Comparison of ENCODE assay signal across 8 cellular contexts in genomic region chr9:124040935-124041816, GRCh38. TPM values are rescaled to one million over a fixed set of nuclear protein-coding genes. Genes with fewer than 3 reads are reported as not detected.
A peak's percentile ranks its signal among the peaks of the same experiment; 100 is the strongest.
DNase-seq lines count a peak whose midpoint lies in the region; ATAC-seq and TF ChIP-seq lines count a peak whose summit lies in the region.

No MANE protein-coding gene starts in this region.

- CTCF ChIA-PET in SK-N-SH (lab: Yijun Ruan, JAX) = interaction anchor here (0.6 to 5.6 kb wide), 67 partner anchors 10 to 663 kb away, joined by 3 to 89 read pairs (median 4); partner anchors contain the start of gene LHX2
- CTCF ChIA-PET in mammary epithelial cell (lab: Charles Lee; ENCODE audit: low non-redundant PET) = interaction anchor here (0.6 to 0.7 kb wide), 2 partner anchors 60 to 377 kb away, joined by 3 read pairs; no protein-coding TSS in a partner anchor

- DNase-seq in AG08396 (ENCODE audit: low spot score) (peak; percentile 85), GM20000 (ENCODE audit: low spot score) (peak; percentile 91), SK-N-SH (peak; percentile 93), mammary epithelial cell (no peak), left lobe of liver (ENCODE audit: low spot score) (peak; percentile 69), cortex of kidney (lab: John Stamatoyannopoulos, UW) (no peak), NCI-H2029 (lab: John Stamatoyannopoulos, UW) (no peak)
- peak; percentile 6 to 7 for DNase-seq in stimulated activated CD8-positive, alpha-beta memory T cell treated with anti-CD3 and anti-CD28 coated beads, Interleukin-2, amount 100 ng/mL, for 1 hour (ENCODE audit: low read depth in 2 of 2)

- H2AFZ ChIP-seq in SK-N-SH (ENCODE audit: low read depth) (peak overlapping the region; percentile 46; the same call in 1 of the 2 replicates), mammary epithelial cell (ENCODE audit: low read depth, low read length) (peak overlapping the region; percentile 70)

- H3K4me2 ChIP-seq in SK-N-SH (peak overlapping the region; percentile 80), mammary epithelial cell (ENCODE audit: insufficient read depth, low read depth, low read length) (peak overlapping the region; percentile 92)

- no peak overlapping the region for H3K27ac ChIP-seq in SK-N-SH (ENCODE audit: low read depth in 2 of 2, low read length in 1 of 2)
- no peak overlapping the region for H3K27ac ChIP-seq in mammary epithelial cell (ENCODE audit: insufficient read depth, low read depth, low read length)

- H3K9ac ChIP-seq in SK-N-SH (no peak overlapping the region), mammary epithelial cell (ENCODE audit: insufficient read depth, low read length) (no peak overlapping the region)

- no peaks in the 10 kb centered on the region for H3F3A ChIP-seq in SK-N-SH (replicated peaks; ENCODE audit: insufficient read depth)

- BruUV-seq in mammary epithelial cell (replicated peaks; lab: Mats Ljungman, UMichigan) = no TSS peak

- in situ Hi-C loops in mammary epithelial cell (cut with MboI; ENCODE audit: low sequenced_read_pairs in 2 of 2) = loop anchor here (25.0 kb wide), 1 partner anchor 504 kb away; no protein-coding TSS in a partner anchor

- POLR2A ChIA-PET in SK-N-SH (lab: Yijun Ruan, JAX) = no interaction called here

- peak; percentile 64 for TF ChIP-seq RAD21 in SK-N-SH (IDR thresholded peaks at IDR 0.05; ENCODE audit: low read length)

- H3K27me3 ChIP-seq in SK-N-SH (ENCODE audit: insufficient read depth) (peaks cover 34% of the 10 kb centered on the region; the same call in 1 of the 2 replicates), mammary epithelial cell (ENCODE audit: insufficient read depth, low read length) (peaks cover 12% of the 10 kb centered on the region)

- TF ChIP-seq CTCF in GM20000 (IDR thresholded peaks at IDR 0.05; ENCODE audit: extremely low read depth, missing control alignments) (peak; percentile 85), SK-N-SH (IDR thresholded peaks at IDR 0.05) (peak; percentile 93), mammary epithelial cell (conservative IDR thresholded peaks at IDR 0.05 in 1 of 2, IDR thresholded peaks at IDR 0.05 in 1 of 2; ENCODE audit: extremely low read depth in 1 of 2, insufficient read depth in 1 of 2, low read depth in 1 of 2, low read length in 2 of 2) (peak; percentile 61 to 91)

- intact Hi-C loops in mammary epithelial cell (cut with micrococcal nuclease) = loop anchor here (1.0 to 5.0 kb wide), 4 partner anchors 12 to 639 kb away; no protein-coding TSS in a partner anchor

- no peaks in the 10 kb centered on the region for H3K9me2 ChIP-seq in SK-N-SH

- TF ChIP-seq EP300 in SK-N-SH (IDR thresholded peaks at IDR 0.05; ENCODE audit: borderline replicate concordance in 1 of 2, low read depth in 1 of 2, low read length in 1 of 2) = no peak

- no peaks in the 10 kb centered on the region for H4K20me1 ChIP-seq in SK-N-SH (ENCODE audit: insufficient read depth)
- no peaks in the 10 kb centered on the region for H4K20me1 ChIP-seq in mammary epithelial cell (ENCODE audit: insufficient read depth, low read length)

- peak; percentile 92 for ATAC-seq in left lobe of liver

- H3K4me3 ChIP-seq in SK-N-SH (ENCODE audit: low read depth in 2 of 2, low read length in 1 of 2) = peak overlapping the region; percentile 39 to 62
- peak overlapping the region; percentile 28 to 45 (median 35) for H3K4me3 ChIP-seq in mammary epithelial cell (replicated peaks in 1 of 3; ENCODE audit: insufficient read depth in 1 of 3, low read depth in 2 of 3, low read length in 3 of 3)

- peaks cover 0 to 10% of the 10 kb centered on the region in 2 experiments; a peak in 1 of 4 replicates for H3K4me1 ChIP-seq in SK-N-SH (ENCODE audit: control insufficient read depth in 1 of 2, insufficient read depth in 2 of 2, low read depth in 1 of 2, low read length in 1 of 2)
- peaks cover 7% of the 10 kb centered on the region for H3K4me1 ChIP-seq in mammary epithelial cell (ENCODE audit: insufficient read depth, low read length)

- H3K79me2 ChIP-seq in SK-N-SH (ENCODE audit: insufficient read depth) (no peaks in the 10 kb centered on the region), mammary epithelial cell (ENCODE audit: insufficient read depth, low read length) (no peaks in the 10 kb centered on the region)

- dilution Hi-C loops in mammary epithelial cell (cut with HindIII; ENCODE audit: low sequenced_read_pairs) = no loop called here

- 32% methylated on average over 8 of the region's 55 CpGs for WGBS in SK-N-SH (ENCODE audit: low lambda C conversion rate)
- 21% methylated on average over 10 of the region's 55 CpGs for WGBS in mammary epithelial cell (ENCODE audit: low coverage, missing lambda C conversion rate)

- H3K9me3 ChIP-seq in SK-N-SH (no peaks in the 10 kb centered on the region), mammary epithelial cell (replicated peaks; ENCODE audit: insufficient read depth, low read length) (no peaks in the 10 kb centered on the region)

- H3K36me3 ChIP-seq in SK-N-SH (replicated peaks in 1 of 2; ENCODE audit: control insufficient read depth in 1 of 2, insufficient read depth in 2 of 2, low read length in 1 of 2) = no peaks in the 10 kb centered on the region
- H3K36me3 ChIP-seq in mammary epithelial cell (ENCODE audit: insufficient read depth, low read length) = no peaks in the 10 kb centered on the region

TF ChIP-seq in SK-N-SH, 30 proteins besides CTCF, POLR2A, EP300 and RAD21:
- TF ChIP-seq SMC3 (IDR thresholded peaks at IDR 0.05; ENCODE audit: low read depth, low read length) = peak; percentile 55
- no peak for TF ChIP-seq FOSL2 (IDR thresholded peaks at IDR 0.05; ENCODE audit: borderline replicate concordance, low read depth)
TF ChIP-seq in SK-N-SH: peak in this region for 1.

RNA-seq across cellular contexts. Expression of gene LHX2, which starts 29.6 kb away (rescaled TPM):
- polyA plus RNA-seq in SK-N-SH (2012; rRNA removed) (not detected in 2 replicates), mammary epithelial cell (0.02 TPM)
- polyA plus RNA-seq in SK-N-SH (2012; cell fraction: cytosol; rRNA removed) = 0.03 TPM in 1 of 2 replicates, not detected in the other
- not detected in 2 replicates for polyA plus RNA-seq in SK-N-SH (2012; cell fraction: nucleus; rRNA removed)
- total RNA-seq in mammary epithelial cell (not detected), left lobe of liver (2.9 TPM)
- polyA minus RNA-seq in mammary epithelial cell = not detected

Comparison
In these comparisons a context has a peak if more than half of its experiments do, and no peak if none do; other contexts are left out.
1. DNase-seq: peak in AG08396 (single experiment), GM20000 (single experiment), SK-N-SH (single experiment), left lobe of liver (single experiment) and stimulated activated CD8-positive, alpha-beta memory T cell treated with anti-CD3 and anti-CD28 coated beads, Interleukin-2, amount 100 ng/mL, for 1 hour (2 of 2); none in mammary epithelial cell (single experiment), cortex of kidney (single experiment) and NCI-H2029 (single experiment).
2. Peak in every context shown above with its lines, with median percentiles within 50 percentile points of each other: CTCF ChIP-seq.